ENCODE assay signal across 7 cellular contexts in the genomic region with DNA sequence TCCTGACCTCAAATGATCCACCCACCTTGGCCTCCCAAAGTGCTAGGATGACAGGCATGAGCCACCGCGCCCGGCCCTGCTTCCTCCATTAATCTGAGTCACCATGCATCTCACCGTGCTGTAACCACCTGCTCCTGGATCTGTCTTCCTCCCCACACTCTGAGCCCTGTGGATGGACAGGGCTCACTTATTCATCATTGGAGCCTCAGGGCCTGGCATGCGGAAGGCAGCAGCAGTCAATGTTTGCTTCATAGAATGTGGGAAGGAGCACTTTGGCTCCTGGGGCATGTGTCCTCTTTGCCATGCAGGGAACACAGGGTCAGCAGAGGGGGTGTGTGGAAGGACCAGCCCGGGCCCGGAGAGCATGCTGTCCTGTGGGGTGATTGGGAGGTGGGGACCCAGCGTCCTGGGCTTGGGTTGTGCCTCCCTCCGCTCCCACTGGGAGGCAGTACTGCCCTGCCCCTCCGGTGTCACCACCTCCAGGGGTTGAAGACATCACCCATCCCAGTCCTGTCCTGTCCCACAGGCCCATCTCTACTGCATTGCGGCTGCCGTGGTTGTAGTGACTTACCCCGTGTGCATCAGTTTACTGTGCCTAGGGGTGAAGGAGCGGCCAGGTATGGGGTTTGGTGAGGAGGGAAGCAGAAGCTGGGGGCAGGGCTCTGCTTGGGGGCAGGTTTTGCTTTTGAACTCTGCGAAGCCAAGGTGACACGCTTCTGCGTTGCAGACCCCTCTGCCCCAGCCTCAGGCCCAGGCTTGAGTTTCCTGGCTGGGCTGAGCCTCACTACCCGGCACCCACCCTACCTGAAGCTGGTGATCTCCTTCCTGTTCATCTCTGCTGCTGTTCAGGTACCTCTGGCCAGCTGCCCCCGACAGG. TPM values are rescaled to one million over a fixed set of nuclear protein-coding genes. Genes with fewer than 3 reads are reported as not detected.
DNase-seq lines count a peak whose midpoint lies in the region; ATAC-seq and TF ChIP-seq lines count a peak whose summit lies in the region.

No MANE protein-coding gene starts in this region.

- DNase-seq in GM12864 (ENCODE audit: low read depth), result no peak
- DNase-seq in MM.1S, result no peak
- DNase-seq in cardiac fibroblast (ENCODE audit: low read depth in 2 of 2), result no peak
- peak; percentile 79 for DNase-seq in trophoblast cell
- DNase-seq in activated effector memory CD4-positive, alpha-beta T cell treated with anti-CD3 and anti-CD28 coated beads, Interleukin-2, amount 50 U/mL, for 16 hours, result no peak
- no peak for DNase-seq in osteocyte (ENCODE audit: extremely low spot score, unreplicated experiment)

- H2AFZ ChIP-seq in MM.1S (ENCODE audit: low read length), result no peak overlapping the region
- H2AFZ ChIP-seq in trophoblast cell (ENCODE audit: insufficient read depth, low read length, poor library complexity), result no peak overlapping the region

- H2BK5ac ChIP-seq in trophoblast cell (ENCODE audit: low read depth, low read length, poor library complexity), result no peak overlapping the region

- TF ChIP-seq CTCF in GM12864 (IDR thresholded peaks at IDR 0.05; ENCODE audit: low read depth, low read length, missing control alignments) (peak; percentile 51), MM.1S (IDR thresholded peaks at IDR 0.05; ENCODE audit: low read length) (0 out of 2 replicates have a peak, but pooled peaks have one; percentile 5), cardiac fibroblast (IDR thresholded peaks at IDR 0.05; ENCODE audit: low read depth, low read length) (peak; percentile 33), osteocyte (IDR thresholded peaks at IDR 0.05) (no peak)

- no peak overlapping the region for H3K18ac ChIP-seq in trophoblast cell (ENCODE audit: low read length)

- WGBS in trophoblast cell (ENCODE audit: extremely low coverage, insufficient coverage, insufficient read length), result no CpG with 5 or more reads among the region's 19 CpGs

- H4K91ac ChIP-seq in trophoblast cell (ENCODE audit: low read depth, low read length), result no peak overlapping the region

- H3K79me2 ChIP-seq in MM.1S (ENCODE audit: low read length) (no peaks in the 10 kb centered on the region), trophoblast cell (ENCODE audit: control insufficient read depth, insufficient read depth, low read length, poor library complexity) (peaks cover 5% of the 10 kb centered on the region)

- no peaks in the 10 kb centered on the region for H3K9me3 Mint-ChIP-seq in osteocyte (ENCODE audit: unreplicated experiment)

- no peak overlapping the region for H2AK5ac ChIP-seq in trophoblast cell (ENCODE audit: low read length)

- H3K9ac ChIP-seq in MM.1S (ENCODE audit: low read length), result no peak overlapping the region
- no peak overlapping the region for H3K9ac ChIP-seq in trophoblast cell (ENCODE audit: low read length)

- no peak overlapping the region for H3K4me2 ChIP-seq in MM.1S (ENCODE audit: low read depth, low read length)
- no peak overlapping the region for H3K4me2 ChIP-seq in trophoblast cell (ENCODE audit: low read length)

- H2BK12ac ChIP-seq in trophoblast cell (ENCODE audit: low read length), result no peak overlapping the region

- H3K27ac ChIP-seq in MM.1S (ENCODE audit: low read length) (no peak overlapping the region), trophoblast cell (ENCODE audit: low read depth, low read length) (no peak overlapping the region)

- no peak for ATAC-seq in HG02840 (IDR thresholded peaks at IDR 0.05; ENCODE audit: low FRiP score, unreplicated experiment)

- no peaks in the 10 kb centered on the region for H3K27me3 Mint-ChIP-seq in osteocyte (ENCODE audit: unreplicated experiment)

- H3K79me1 ChIP-seq in trophoblast cell (ENCODE audit: low read length), result peaks cover 9% of the 10 kb centered on the region

- no peaks in the 10 kb centered on the region for H3K4me1 ChIP-seq in MM.1S (ENCODE audit: low read length)
- peaks cover 4 to 6% of the 10 kb centered on the region in 2 experiments for H3K4me1 ChIP-seq in trophoblast cell (ENCODE audit: control insufficient read depth in 1 of 2, insufficient read depth in 2 of 2, low read length in 2 of 2)

- peaks cover 10% of the 10 kb centered on the region for H3K36me3 Mint-ChIP-seq in osteocyte (ENCODE audit: unreplicated experiment)

- no peaks in the 10 kb centered on the region for H3K36me3 ChIP-seq in MM.1S (replicated peaks; ENCODE audit: insufficient read depth, low read length)
- peaks cover 11 to 15% of the 10 kb centered on the region in 2 experiments for H3K36me3 ChIP-seq in trophoblast cell (ENCODE audit: control insufficient read depth in 1 of 2, insufficient read depth in 2 of 2, low read length in 2 of 2)

- H3K4me3 ChIP-seq in GM12864 (ENCODE audit: low read depth, low read length) (no peak overlapping the region), MM.1S (ENCODE audit: low read length) (no peak overlapping the region), cardiac fibroblast (replicated peaks in 1 of 2; ENCODE audit: low read depth in 2 of 2, low read length in 2 of 2) (no peak overlapping the region), trophoblast cell (ENCODE audit: low read depth, low read length) (no peak overlapping the region)

- H3K27me3 ChIP-seq in MM.1S (replicated peaks; ENCODE audit: insufficient read depth, low read length), result no peaks in the 10 kb centered on the region
- H3K27me3 ChIP-seq in trophoblast cell (ENCODE audit: insufficient read depth, low read length), result no peaks in the 10 kb centered on the region

- peaks cover 6% of the 10 kb centered on the region for H3K4me1 Mint-ChIP-seq in osteocyte (ENCODE audit: unreplicated experiment)

- no peak overlapping the region for H3K4me3 Mint-ChIP-seq in osteocyte (ENCODE audit: unreplicated experiment)

- no peaks in the 10 kb centered on the region for H3F3A ChIP-seq in MM.1S (ENCODE audit: insufficient read depth, low read length)

- H3K4ac ChIP-seq in trophoblast cell (ENCODE audit: low read depth, low read length), result no peak overlapping the region

- H3K23ac ChIP-seq in trophoblast cell (ENCODE audit: low read length), result no peak overlapping the region

- no peak overlapping the region for H4K12ac ChIP-seq in trophoblast cell (ENCODE audit: low read depth, low read length)

- no peak overlapping the region for H3K14ac ChIP-seq in trophoblast cell (ENCODE audit: low read length)

- no peak overlapping the region for H4K8ac ChIP-seq in trophoblast cell (ENCODE audit: low read depth, low read length)

- no peak overlapping the region for H3K27ac Mint-ChIP-seq in osteocyte (ENCODE audit: unreplicated experiment)

- H4K20me1 ChIP-seq in MM.1S (ENCODE audit: insufficient read depth, low read length), result no peaks in the 10 kb centered on the region

- no peak overlapping the region for H2BK120ac ChIP-seq in trophoblast cell (ENCODE audit: insufficient read depth, low read length, poor library complexity)

- no peaks in the 10 kb centered on the region for H3K9me2 ChIP-seq in MM.1S (replicated peaks; ENCODE audit: insufficient read depth, low read length)

- H3K9me3 ChIP-seq in MM.1S (replicated peaks; ENCODE audit: insufficient read depth, low read length) (no peaks in the 10 kb centered on the region), trophoblast cell (ENCODE audit: insufficient read depth, low read depth, low read length) (peaks cover 5% of the 10 kb centered on the region)

RNA-seq across cellular contexts. Expression of a gene that starts 11.5 kb away (rescaled TPM):
- polyA plus RNA-seq in trophoblast cell (2013), result 0.12 and 0.15 TPM in 2 replicates
- total RNA-seq in osteocyte, result not detected in 2 replicates

RNA-seq across cellular contexts. Expression of a gene that starts 25.8 kb away (rescaled TPM):
- 4.3 and 4.7 TPM in 2 replicates for polyA plus RNA-seq in trophoblast cell (2013)
- total RNA-seq in osteocyte, result 9.6 and 12.4 TPM in 2 replicates

RNA-seq across cellular contexts. Expression of a gene that starts 28.2 kb away (rescaled TPM):
- polyA plus RNA-seq in trophoblast cell (2013), result 22.2 and 23.6 TPM in 2 replicates
- 12.6 and 12.7 TPM in 2 replicates for total RNA-seq in osteocyte

RNA-seq across cellular contexts. Expression of a gene that starts 54.8 kb away (rescaled TPM):
- 204 and 206 TPM in 2 replicates for polyA plus RNA-seq in trophoblast cell (2013)
- 89.5 and 91.4 TPM in 2 replicates for total RNA-seq in osteocyte

Comparison
In these comparisons a context has a peak if more than half of its experiments do, and no peak if none do; other contexts are left out.
1. DNase-seq: peak in trophoblast cell (2 of 2); none in GM12864 (single experiment), MM.1S (single experiment), cardiac fibroblast (0 of 2), activated effector memory CD4-positive, alpha-beta T cell treated with anti-CD3 and anti-CD28 coated beads, Interleukin-2, amount 50 U/mL, for 16 hours (single experiment) and osteocyte (single experiment).